In the genomic region with DNA sequence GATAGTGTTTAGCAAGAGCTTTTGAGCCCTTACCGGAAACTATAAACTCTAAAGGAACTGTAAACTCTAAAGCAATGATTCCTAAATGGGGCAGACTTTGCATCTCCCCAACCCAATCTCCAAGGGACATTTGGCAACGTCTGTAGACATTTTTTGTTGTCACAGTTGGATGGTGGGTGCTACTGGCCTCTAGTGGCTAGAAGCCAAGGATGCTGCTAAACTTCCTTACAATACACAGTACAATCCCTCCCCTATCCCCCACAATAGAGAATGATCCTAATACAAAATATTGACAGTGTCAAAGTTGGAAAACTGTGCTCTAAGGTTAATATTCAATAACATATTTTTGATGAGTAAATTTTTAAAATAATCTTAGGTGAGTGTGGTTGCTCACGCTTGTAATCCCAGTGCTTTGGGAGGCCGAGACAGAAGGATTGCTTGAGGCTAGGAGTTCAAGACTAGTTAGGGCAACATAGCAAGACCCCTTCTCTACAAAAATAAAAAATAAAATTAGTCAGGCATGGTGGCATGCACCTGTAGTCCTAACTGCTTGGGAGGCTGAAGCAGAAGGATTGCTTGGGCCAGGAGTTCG, we compare ENCODE assay signal across 8 cellular contexts.
DNase-seq lines count a peak whose midpoint lies in the region; ATAC-seq, FAIRE-seq and TF ChIP-seq lines count a peak whose summit lies in the region.

No MANE protein-coding gene starts in this region.

- H3K36me3 ChIP-seq in CD8-positive, alpha-beta memory T cell (ENCODE audit: insufficient read depth, low read length), result peaks cover 3% of the 10 kb centered on the region

- intact Hi-C loops in activated CD4-positive, alpha-beta T cell treated with anti-CD3 and anti-CD28 coated beads, Interleukin-2, amount 10 ng/mL, durations not matched to agents 24 days and 14 days (cut with micrococcal nuclease), result loop anchor here (1.0 to 2.0 kb wide), 3 partner anchors 73 to 350 kb away; no protein-coding TSS in a partner anchor

- no peak for TF ChIP-seq EP300 in Ishikawa (IDR thresholded peaks at IDR 0.05; ENCODE audit: borderline replicate concordance)

- peaks cover 18% of the 10 kb centered on the region for H3K4me1 ChIP-seq in CD8-positive, alpha-beta memory T cell (ENCODE audit: insufficient read depth, low read length)
- H3K4me1 ChIP-seq in foreskin keratinocyte, result peaks cover 5% of the 10 kb centered on the region

- H3K9me3 ChIP-seq in CD8-positive, alpha-beta memory T cell (ENCODE audit: low read length), result no peaks in the 10 kb centered on the region

- TF ChIP-seq RAD21 in Ishikawa (IDR thresholded peaks at IDR 0.05; ENCODE audit: low read depth), result peak; percentile 54

- H3K4me3 Mint-ChIP-seq in CD8-positive, alpha-beta memory T cell, result no peak overlapping the region
- no peak overlapping the region for H3K4me3 Mint-ChIP-seq in activated CD4-positive, alpha-beta T cell treated with anti-CD3 and anti-CD28 coated beads, Interleukin-2, amount 10 ng/mL, durations not matched to agents 24 days and 14 days

- CTCF ChIA-PET in CD8-positive, alpha-beta memory T cell (lab: Charles Lee), result interaction anchor here (0.6 to 1.1 kb wide), 3 partner anchors 10 to 78 kb away, joined by 3 to 5 read pairs (median 4); no protein-coding TSS in a partner anchor

- ATAC-seq in foreskin keratinocyte, result peak; percentile 62
- no peak for ATAC-seq in GM18858 (IDR thresholded peaks at IDR 0.05; ENCODE audit: unreplicated experiment)

- POLR2A ChIA-PET in CD8-positive, alpha-beta memory T cell (lab: Charles Lee), result no interaction called here

- peak; percentile 78 for FAIRE-seq in GM18507 (lab: Jason Lieb, UNC)

- peaks cover 3 to 20% (median 16%) of the 10 kb centered on the region in 3 donors for H3K36me3 Mint-ChIP-seq in CD8-positive, alpha-beta memory T cell
- H3K36me3 Mint-ChIP-seq in activated CD4-positive, alpha-beta T cell treated with anti-CD3 and anti-CD28 coated beads, Interleukin-2, amount 10 ng/mL, durations not matched to agents 24 days and 14 days (ENCODE audit: low read depth), result peaks cover 8% of the 10 kb centered on the region

- H3K27me3 ChIP-seq in CD8-positive, alpha-beta memory T cell (ENCODE audit: insufficient read depth, low read length, poor library complexity, severe bottlenecking), result no peaks in the 10 kb centered on the region
- H3K27me3 ChIP-seq in foreskin keratinocyte, result no peaks in the 10 kb centered on the region

- no peaks in the 10 kb centered on the region for H3K27me3 Mint-ChIP-seq in CD8-positive, alpha-beta memory T cell
- H3K27me3 Mint-ChIP-seq in activated CD4-positive, alpha-beta T cell treated with anti-CD3 and anti-CD28 coated beads, Interleukin-2, amount 10 ng/mL, durations not matched to agents 24 days and 14 days, result no peaks in the 10 kb centered on the region

- no peak overlapping the region for H3K4me3 ChIP-seq in CD8-positive, alpha-beta memory T cell (ENCODE audit: low read length)

- peak; percentile 75 for TF ChIP-seq CTCF in foreskin keratinocyte (conservative IDR thresholded peaks at IDR 0.05)

- DNase-seq in CD8-positive, alpha-beta memory T cell, result peak in 3 of 5 donors; percentile 26 to 56 (median 33)
- DNase-seq in GM18507 (ENCODE audit: extremely low spot score, insufficient read length, low read depth) (no peak), foreskin keratinocyte (peak in 1 of 2 donors; percentile 23), putamen (ENCODE audit: low spot score) (peak; percentile 35), occipital lobe (lab: John Stamatoyannopoulos, UW) (no peak)
- DNase-seq in activated CD4-positive, alpha-beta T cell treated with anti-CD3 and anti-CD28 coated beads, Interleukin-2, amount 10 ng/mL, durations not matched to agents 24 days and 14 days, result peak; percentile 81

- H3K4me1 Mint-ChIP-seq in CD8-positive, alpha-beta memory T cell, result peaks cover 48 to 80% (median 62%) of the 10 kb centered on the region in 3 donors
- peaks cover 18% of the 10 kb centered on the region for H3K4me1 Mint-ChIP-seq in activated CD4-positive, alpha-beta T cell treated with anti-CD3 and anti-CD28 coated beads, Interleukin-2, amount 10 ng/mL, durations not matched to agents 24 days and 14 days

- no peak overlapping the region for H3K27ac ChIP-seq in CD8-positive, alpha-beta memory T cell (ENCODE audit: low read depth, low read length)
- no peak overlapping the region for H3K27ac ChIP-seq in foreskin keratinocyte

- peak overlapping the region in 2 of 8 donors; percentile 6 to 54 for H3K27ac Mint-ChIP-seq in CD8-positive, alpha-beta memory T cell
- H3K27ac Mint-ChIP-seq in activated CD4-positive, alpha-beta T cell treated with anti-CD3 and anti-CD28 coated beads, Interleukin-2, amount 10 ng/mL, durations not matched to agents 24 days and 14 days, result no peak overlapping the region

- H3K9me3 Mint-ChIP-seq in CD8-positive, alpha-beta memory T cell, result peaks cover 0 to 11% (median 4%) of the 10 kb centered on the region in 5 donors
- peaks cover 8% of the 10 kb centered on the region for H3K9me3 Mint-ChIP-seq in activated CD4-positive, alpha-beta T cell treated with anti-CD3 and anti-CD28 coated beads, Interleukin-2, amount 10 ng/mL, durations not matched to agents 24 days and 14 days

TF ChIP-seq in Ishikawa, 13 proteins besides CTCF, POLR2A, EP300 and RAD21:
- TF ChIP-seq TCF12 (IDR thresholded peaks at IDR 0.05; ENCODE audit: low read depth) (no peak), CEBPB (IDR thresholded peaks at IDR 0.05) (no peak), YY1 (IDR thresholded peaks at IDR 0.05; ENCODE audit: low read depth) (no peak), CREB1 (IDR thresholded peaks at IDR 0.05; ENCODE audit: low read depth) (no peak), EGR1 (IDR thresholded peaks at IDR 0.05) (no peak)
- TF ChIP-seq, protein P1, sequence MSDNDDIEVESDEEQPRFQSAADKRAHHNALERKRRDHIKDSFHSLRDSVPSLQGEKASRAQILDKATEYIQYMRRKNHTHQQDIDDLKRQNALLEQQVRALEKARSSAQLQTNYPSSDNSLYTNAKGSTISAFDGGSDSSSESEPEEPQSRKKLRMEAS (IDR thresholded peaks at IDR 0.05), result no peak

Comparison
In these comparisons a context has a peak if more than half of its experiments do, and no peak if none do; other contexts are left out.
1. DNase-seq: peak in CD8-positive, alpha-beta memory T cell (3 of 5), activated CD4-positive, alpha-beta T cell treated with anti-CD3 and anti-CD28 coated beads, Interleukin-2, amount 10 ng/mL, durations not matched to agents 24 days and 14 days (single experiment) and putamen (single experiment); none in GM18507 (single experiment) and occipital lobe (single experiment).